Comparison of ENCODE assay signal across 12 cellular contexts in genomic region chr22:20455709-20456063, GRCh38.
"Had no signal": no experiment of that assay in that cellular context is flagged by ENCODE, and none has a peak within 500 bp of the region (broad histone marks: within the 10 kb centered on the region; RNA-seq: fewer than 3 reads in every experiment).

No MANE protein-coding gene starts in this region.

- H3K9me3 ChIP-seq: body of pancreas, pancreas, right lobe of liver, thoracic aorta, upper lobe of right lung had no signal

- H3K4me2 ChIP-seq: smooth muscle cell had no signal

- H3K4me1 ChIP-seq: body of pancreas, foreskin keratinocyte, pancreas, right lobe of liver had no signal

- H3K27me3 ChIP-seq: body of pancreas, dorsolateral prefrontal cortex, foreskin keratinocyte, pancreas, right lobe of liver, upper lobe of right lung had no signal

- H3K27ac ChIP-seq: body of pancreas, foreskin keratinocyte, pancreas, right lobe of liver, thoracic aorta, upper lobe of right lung had no signal

- H3K9me3 Mint-ChIP-seq: activated naive CD8-positive, alpha-beta T cell treated with anti-CD3 and anti-CD28 coated beads for 36 hours; natural killer cell; stimulated activated effector memory CD8-positive, alpha-beta T cell treated with anti-CD3 and anti-CD28 coated beads, Interleukin-12 subunit alpha, Interleukin-12 subunit beta, amount 100 ng/mL, for 72 hours had no signal

- H3K4me3 ChIP-seq: body of pancreas, dorsolateral prefrontal cortex, lung, pancreas, right lobe of liver, smooth muscle cell, thoracic aorta, upper lobe of right lung had no signal

- H3K27ac Mint-ChIP-seq: activated naive CD8-positive, alpha-beta T cell treated with anti-CD3 and anti-CD28 coated beads for 36 hours; natural killer cell; stimulated activated effector memory CD8-positive, alpha-beta T cell treated with anti-CD3 and anti-CD28 coated beads, Interleukin-12 subunit alpha, Interleukin-12 subunit beta, amount 100 ng/mL, for 72 hours had no signal

- H3K4me3 Mint-ChIP-seq: activated naive CD8-positive, alpha-beta T cell treated with anti-CD3 and anti-CD28 coated beads for 36 hours; natural killer cell; stimulated activated effector memory CD8-positive, alpha-beta T cell treated with anti-CD3 and anti-CD28 coated beads, Interleukin-12 subunit alpha, Interleukin-12 subunit beta, amount 100 ng/mL, for 72 hours had no signal

- H3K27me3 Mint-ChIP-seq: activated naive CD8-positive, alpha-beta T cell treated with anti-CD3 and anti-CD28 coated beads for 36 hours had no signal
